ENCODE assay signal across 9 cellular contexts in the genomic region with DNA sequence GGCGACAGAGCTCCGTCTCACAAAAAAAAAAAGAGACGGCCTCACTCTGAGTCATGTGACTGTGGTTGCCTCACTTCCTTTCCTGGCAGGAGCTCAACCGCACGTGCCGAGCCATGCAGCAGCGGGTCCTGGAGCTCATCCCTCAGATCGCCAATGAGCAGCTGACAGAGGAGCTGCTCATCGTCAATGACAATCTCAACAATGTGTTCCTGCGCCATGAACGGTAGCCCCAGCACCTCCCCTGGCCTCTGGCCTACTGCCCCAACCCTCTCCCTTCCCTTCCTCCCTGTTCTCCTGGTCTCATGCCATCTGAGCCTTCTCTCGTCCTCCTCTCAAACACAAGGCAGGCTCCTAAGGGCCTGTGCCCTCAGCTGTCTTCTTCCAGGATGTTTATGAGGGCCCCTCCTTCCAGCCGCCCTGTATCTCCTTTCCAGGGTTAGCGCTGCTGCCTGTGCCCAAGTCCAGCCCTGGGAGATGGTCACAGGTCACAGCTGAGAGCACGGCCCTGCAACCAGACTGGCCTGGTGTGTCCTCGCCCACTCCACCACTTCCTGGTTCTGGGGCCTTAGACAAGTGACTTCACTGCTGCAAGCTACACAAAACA. TPM values are rescaled to one million over a fixed set of nuclear protein-coding genes. Genes with fewer than 3 reads are reported as not detected.
A peak's percentile ranks its signal among the peaks of the same experiment; 100 is the strongest.
DNase-seq lines count a peak whose midpoint lies in the region; ATAC-seq and TF ChIP-seq lines count a peak whose summit lies in the region.
"Had no signal": no experiment of that assay in that cellular context is flagged by ENCODE, and none has a peak within 500 bp of the region (broad histone marks: within the 10 kb centered on the region; RNA-seq: fewer than 3 reads in every experiment).

No MANE protein-coding gene starts in this region.

- POLR2A ChIA-PET in OCI-LY7 (lab: Charles Lee) = interaction anchor here (0.6 to 1.4 kb wide), 5 partner anchors 9 to 79 kb away, joined by 3 to 5 read pairs (median 4); no protein-coding TSS in a partner anchor

- CTCF ChIA-PET in OCI-LY7 (lab: Charles Lee; ENCODE audit: unreplicated experiment) = no interaction called here

- TF ChIP-seq CTCF in OCI-LY7 (conservative IDR thresholded peaks at IDR 0.05; ENCODE audit: low read length) = no peak
- TF ChIP-seq CTCF in heart left ventricle (IDR thresholded peaks at IDR 0.05) = no peak
- TF ChIP-seq CTCF in spleen (IDR thresholded peaks at IDR 0.05 in 8 of 11, conservative IDR thresholded peaks at IDR 0.05 in 3 of 11) = no peak
- TF ChIP-seq CTCF in WERI-Rb-1 (IDR thresholded peaks at IDR 0.05; ENCODE audit: low read depth, low read length) = no peak

- peak; percentile 54 for DNase-seq in OCI-LY7 (ENCODE audit: low spot score)
- DNase-seq in activated T-helper 1 cell treated with anti-CD3 and anti-CD28 coated beads, Interleukin-2, amount 50 U/mL, for 16 hours (ENCODE audit: low read depth in 1 of 2, low spot score in 1 of 2) = peak; percentile 22 to 24
- DNase-seq in heart left ventricle = peak; percentile 85 to 94 (median 91)
- peak; percentile 92 for DNase-seq in spleen
- no peak for DNase-seq in GM19238 (ENCODE audit: insufficient read length, low spot score)
- DNase-seq in WERI-Rb-1 = no peak

- no peak for TF ChIP-seq POLR2A in heart left ventricle (IDR thresholded peaks at IDR 0.05)
- no peak for TF ChIP-seq POLR2A in spleen (IDR thresholded peaks at IDR 0.05)

- H3K79me2 ChIP-seq in OCI-LY7 (ENCODE audit: insufficient read depth, low read depth, low read length) = no peaks in the 10 kb centered on the region

- peak overlapping the region; percentile 80 for H3K4me2 ChIP-seq in BLaER1
- H3K4me2 ChIP-seq in OCI-LY7 (ENCODE audit: low read length) = peak overlapping the region; percentile 53

- H3K9ac ChIP-seq in BLaER1 = peak overlapping the region; percentile 54; the same call in 1 of the 2 replicates

- H3K36me3 ChIP-seq in BLaER1 (peaks cover 67% of the 10 kb centered on the region), OCI-LY7 (ENCODE audit: insufficient read depth, low read length) (peaks cover 17% of the 10 kb centered on the region; the same call in 1 of the 2 replicates), heart left ventricle (peaks cover 0 to 98% (median 86%) of the 10 kb centered on the region in 9 donors), spleen (peaks cover 0 to 95% (median 66%) of the 10 kb centered on the region in 6 donors), WERI-Rb-1 (peaks cover 34% of the 10 kb centered on the region)

- H4K20me1 ChIP-seq in BLaER1 (no peaks in the 10 kb centered on the region), OCI-LY7 (ENCODE audit: insufficient read depth, low read length) (no peaks in the 10 kb centered on the region)

- 21 to 33% (median 27%) methylated on average over 15 to 16 of the region's 16 CpGs for WGBS in heart left ventricle, 4 donors
- 12 to 22% (median 17%) methylated on average over 14 to 16 of the region's 16 CpGs for WGBS in spleen, 5 donors

- H3K27ac ChIP-seq in BLaER1 (peak overlapping the region; percentile 84), OCI-LY7 (ENCODE audit: low read depth, low read length, poor library complexity, severe bottlenecking) (no peak overlapping the region), heart left ventricle (peak overlapping the region in 11 of 12 donors; percentile 55 to 91 (median 71)), spleen (peak overlapping the region; percentile 51 to 92 (median 86)), WERI-Rb-1 (no peak overlapping the region)

- peak overlapping the region; percentile 27; the same call in 1 of the 2 replicates for H2AFZ ChIP-seq in OCI-LY7 (ENCODE audit: low read length)

- intact Hi-C loops in OCI-LY7 (cut with micrococcal nuclease; ENCODE audit: unreplicated experiment) (loop anchor here (5.0 kb wide), 1 partner anchor 73 kb away; the partner anchor contains the start of gene HMGXB4), heart left ventricle (cut with DNase I) (no loop called here), spleen (cut with DNase I; ENCODE audit: low total_unique reads) (no loop called here)

- BruUV-seq in OCI-LY7 (replicated peaks; lab: Mats Ljungman, UMichigan) = TSS peak; percentile 44

- H3K4me1 ChIP-seq in BLaER1 (peaks cover 64% of the 10 kb centered on the region), OCI-LY7 (ENCODE audit: insufficient read depth, low read length, poor library complexity, severe bottlenecking) (peaks cover 19% of the 10 kb centered on the region), heart left ventricle (peaks cover 0 to 44% (median 17%) of the 10 kb centered on the region in 12 donors), spleen (peaks cover 15 to 72% (median 52%) of the 10 kb centered on the region in 6 donors)

- 0 out of 2 replicates have a peak overlapping the region, but pooled peaks have one; percentile 15 for H3K4me3 ChIP-seq in BLaER1
- H3K4me3 ChIP-seq in OCI-LY7 (ENCODE audit: low read depth, low read length, poor library complexity, severe bottlenecking) = peak overlapping the region; percentile 15
- no peak overlapping the region for H3K4me3 ChIP-seq in heart left ventricle
- peak overlapping the region in 2 of 8 donors; percentile 10 to 42 for H3K4me3 ChIP-seq in spleen
- no peak overlapping the region for H3K4me3 ChIP-seq in WERI-Rb-1 (ENCODE audit: low read depth, low read length)
- H3K4me3 ChIP-seq: cardiac muscle cell had no signal

- H3K27me3 ChIP-seq in BLaER1 (no peaks in the 10 kb centered on the region), heart left ventricle (no peaks in the 10 kb centered on the region), spleen (replicated peaks in 1 of 7) (no peaks in the 10 kb centered on the region), WERI-Rb-1 (ENCODE audit: insufficient read depth, low read depth, severe bottlenecking) (no peaks in the 10 kb centered on the region)
- H3K27me3 ChIP-seq: cardiac muscle cell had no signal

- ATAC-seq in heart left ventricle (peak; percentile 75 to 91 (median 89)), HG02981 (IDR thresholded peaks at IDR 0.05; ENCODE audit: unreplicated experiment) (no peak)

- H3K9me3 ChIP-seq in BLaER1 = no peaks in the 10 kb centered on the region
- H3K9me3 ChIP-seq in OCI-LY7 (ENCODE audit: low read length) = no peaks in the 10 kb centered on the region
- H3K9me3 ChIP-seq in heart left ventricle = no peaks in the 10 kb centered on the region
- H3K9me3 ChIP-seq in spleen = no peaks in the 10 kb centered on the region
- H3K9me3 ChIP-seq in WERI-Rb-1 (ENCODE audit: severe bottlenecking) = no peaks in the 10 kb centered on the region

- H3K9me2 ChIP-seq in OCI-LY7 (ENCODE audit: insufficient read depth, low read length) = no peaks in the 10 kb centered on the region

RNA-seq across cellular contexts. Expression of gene TOM1, which starts 30.7 kb away (rescaled TPM):
- 14.6 and 22.7 TPM in 2 replicates for total RNA-seq in OCI-LY7 (2014; rRNA removed; shearing (Covaris generic))
- total RNA-seq in OCI-LY7 (2022) (24.4 and 30.6 TPM in 2 replicates), heart left ventricle (100 to 1,000 TPM in 2 of 9 donors, 10 to 100 TPM in 7; 46.8 to 362 (median 56.8) TPM), spleen (10 to 100 TPM; 48.2 to 92.1 (median 56.1) TPM)
- polyA plus RNA-seq in heart left ventricle (10 to 100 TPM; 48.6 to 80.6 TPM), spleen (10 to 100 TPM; 19.9 to 44.4 (median 34.2) TPM)

RNA-seq across cellular contexts. Expression of gene HMOX1, which starts 50.5 kb away (rescaled TPM):
- total RNA-seq in OCI-LY7 (2014; rRNA removed; shearing (Covaris generic)) = 2.2 and 2.9 TPM in 2 replicates
- total RNA-seq in OCI-LY7 (2022) = 8.5 and 13.9 TPM in 2 replicates
- 100 to 1,000 TPM in 1 of 9 donors, 10 to 100 TPM in 2, 1 to 10 TPM in 6; 2.6 to 126 (median 5.2) TPM for total RNA-seq in heart left ventricle
- polyA plus RNA-seq in heart left ventricle = 1 to 10 TPM; 2.4 to 4.8 TPM
- total RNA-seq in spleen = 100 to 1,000 TPM; 351 to 930 (median 819) TPM
- 100 to 1,000 TPM; 178 to 629 (median 302) TPM for polyA plus RNA-seq in spleen

Comparison
In these comparisons a context has a peak if more than half of its experiments do, and no peak if none do; other contexts are left out.
1. H3K27ac ChIP-seq: peak in BLaER1 (single experiment), heart left ventricle (11 of 12) and spleen (8 of 8); none in OCI-LY7 (single experiment) and WERI-Rb-1 (single experiment).
2. H3K4me3 ChIP-seq: peak in BLaER1 (single experiment) and OCI-LY7 (single experiment); none in heart left ventricle (0 of 12) and WERI-Rb-1 (single experiment).
3. DNase-seq: peak in OCI-LY7 (single experiment), activated T-helper 1 cell treated with anti-CD3 and anti-CD28 coated beads, Interleukin-2, amount 50 U/mL, for 16 hours (2 of 2), heart left ventricle (5 of 5) and spleen (single experiment); none in GM19238 (single experiment) and WERI-Rb-1 (single experiment).